In genomic region chr17:7203391-7203790, GRCh38 we compare ENCODE assay signal across 18 cellular contexts. TPM values are rescaled to one million over a fixed set of nuclear protein-coding genes. Genes with fewer than 3 reads are reported as not detected.
A peak's percentile ranks its signal among the peaks of the same experiment; 100 is the strongest.
DNase-seq lines count a peak whose midpoint lies in the region; ATAC-seq and TF ChIP-seq lines count a peak whose summit lies in the region.
"Had no signal": no experiment of that assay in that cellular context is flagged by ENCODE, and none has a peak within 500 bp of the region (broad histone marks: within the 10 kb centered on the region; RNA-seq: fewer than 3 reads in every experiment).

No MANE protein-coding gene starts in this region.

- no peak overlapping the region for H3K4me3 ChIP-seq in WERI-Rb-1 (ENCODE audit: low read depth, low read length)
- no peak overlapping the region for H3K4me3 ChIP-seq in spleen
- H3K4me3 ChIP-seq: lung, PC-9, prostate gland, skin epidermis, suprapubic skin had no signal

- no peak for TF ChIP-seq POLR2A in spleen (IDR thresholded peaks at IDR 0.05)

- 78 to 96% (median 86%) methylated on average over 12 to 16 of the region's 16 CpGs for WGBS in spleen, 5 donors

- peak overlapping the region; percentile 91 for H3K27ac ChIP-seq in WERI-Rb-1
- no peak overlapping the region for H3K27ac ChIP-seq in spleen
- H3K27ac ChIP-seq: PC-9, prostate gland, suprapubic skin had no signal

- peaks cover 74% of the 10 kb centered on the region for H3K36me3 ChIP-seq in WERI-Rb-1
- peaks cover 0 to 48% (median 12%) of the 10 kb centered on the region in 6 donors for H3K36me3 ChIP-seq in spleen
- H3K36me3 ChIP-seq: prostate gland had no signal

- no peak for ATAC-seq in activated T-cell treated with anti-CD3 and anti-CD28 coated beads, Interleukin-2, amount 50 U/mL, for 72 hours (replicated peaks in 1 of 2)
- no peak for ATAC-seq in effector memory CD8-positive, alpha-beta T cell (replicated peaks)
- ATAC-seq in left lobe of liver = no peak
- ATAC-seq in GM21390 (IDR thresholded peaks at IDR 0.05; ENCODE audit: unreplicated experiment) = no peak

- TF ChIP-seq CTCF in WERI-Rb-1 (IDR thresholded peaks at IDR 0.05; ENCODE audit: low read depth, low read length) (no peak), spleen (IDR thresholded peaks at IDR 0.05 in 8 of 11, conservative IDR thresholded peaks at IDR 0.05 in 3 of 11) (no peak)

- peak overlapping the region; percentile 35 to 47 for H3K4me3 Mint-ChIP-seq in activated T-cell treated with anti-CD3 and anti-CD28 coated beads, Interleukin-2, amount 50 U/mL, for 72 hours
- H3K4me3 Mint-ChIP-seq in effector memory CD8-positive, alpha-beta T cell = peak overlapping the region; percentile 61 to 80

- no peaks in the 10 kb centered on the region for H3K27me3 Mint-ChIP-seq in activated T-cell treated with anti-CD3 and anti-CD28 coated beads, Interleukin-2, amount 50 U/mL, for 72 hours (ENCODE audit: low read depth)
- peaks cover 0 to 3% of the 10 kb centered on the region in 2 donors for H3K27me3 Mint-ChIP-seq in effector memory CD8-positive, alpha-beta T cell

- H3K4me1 Mint-ChIP-seq in activated T-cell treated with anti-CD3 and anti-CD28 coated beads, Interleukin-2, amount 50 U/mL, for 72 hours (ENCODE audit: low read depth) = peaks cover 33% of the 10 kb centered on the region
- H3K4me1 Mint-ChIP-seq in effector memory CD8-positive, alpha-beta T cell (ENCODE audit: low read depth in 2 of 2) = peaks cover 22 to 34% of the 10 kb centered on the region in 2 donors

- H3K27me3 ChIP-seq in WERI-Rb-1 (ENCODE audit: insufficient read depth, low read depth, severe bottlenecking) (no peaks in the 10 kb centered on the region), spleen (replicated peaks in 1 of 7) (no peaks in the 10 kb centered on the region)
- H3K27me3 ChIP-seq: suprapubic skin had no signal

- intact Hi-C loops in spleen (cut with DNase I; ENCODE audit: low total_unique reads) = no loop called here

- H3K9me3 ChIP-seq in WERI-Rb-1 (ENCODE audit: severe bottlenecking) (no peaks in the 10 kb centered on the region), spleen (no peaks in the 10 kb centered on the region)
- H3K9me3 ChIP-seq: prostate gland, suprapubic skin had no signal

- peaks cover 0 to 48% (median 28%) of the 10 kb centered on the region in 6 donors for H3K4me1 ChIP-seq in spleen
- H3K4me1 ChIP-seq: prostate gland had no signal

- no peaks in the 10 kb centered on the region for H3K9me3 Mint-ChIP-seq in activated T-cell treated with anti-CD3 and anti-CD28 coated beads, Interleukin-2, amount 50 U/mL, for 72 hours
- H3K9me3 Mint-ChIP-seq in effector memory CD8-positive, alpha-beta T cell = no peaks in the 10 kb centered on the region

- no peak for DNase-seq in activated T-cell treated with anti-CD3 and anti-CD28 coated beads, Interleukin-2, amount 50 U/mL, for 72 hours
- DNase-seq in activated T-cell treated with anti-CD3 and anti-CD28 coated beads, Interleukin-2, amount 50 U/mL, for 48 hours = no peak
- DNase-seq in WERI-Rb-1 (no peak), spleen (peak; percentile 75), left lobe of liver (ENCODE audit: low spot score) (no peak)
- DNase-seq in effector memory CD8-positive, alpha-beta T cell = no peak
- no peak for DNase-seq in activated CD8-positive, alpha-beta memory T cell treated with anti-CD3 and anti-CD28 coated beads, Interleukin-2, amount 50 U/mL, for 48 hours
- DNase-seq: activated naive CD4-positive, alpha-beta T cell treated with Interleukin-2 at 50 U/mL for 16 hours; DMS79; NCI-H1417; NCI-H82; PC-9; stimulated activated CD4-positive, alpha-beta T cell treated with anti-CD3 and anti-CD28 coated beads, Interleukin-4, amount 100 ng/mL, for 1 hour had no signal

- H3K27ac Mint-ChIP-seq in activated T-cell treated with anti-CD3 and anti-CD28 coated beads, Interleukin-2, amount 50 U/mL, for 72 hours = no peak overlapping the region
- H3K27ac Mint-ChIP-seq in effector memory CD8-positive, alpha-beta T cell = peak overlapping the region; percentile 98

- no peaks in the 10 kb centered on the region for H3K36me3 Mint-ChIP-seq in activated T-cell treated with anti-CD3 and anti-CD28 coated beads, Interleukin-2, amount 50 U/mL, for 72 hours (ENCODE audit: insufficient read depth in 2 of 2)
- H3K36me3 Mint-ChIP-seq in effector memory CD8-positive, alpha-beta T cell (ENCODE audit: insufficient read depth) = peaks cover 30% of the 10 kb centered on the region

RNA-seq across cellular contexts. Expression of gene DLG4, which starts 16.2 kb away (rescaled TPM):
- total RNA-seq in activated T-cell treated with anti-CD3 and anti-CD28 coated beads, Interleukin-2, amount 50 U/mL, for 72 hours = 10 to 100 TPM; 16.2 to 16.7 TPM
- total RNA-seq in spleen (10 to 100 TPM; 17.0 to 38.5 (median 30.5) TPM), left lobe of liver (5.5 TPM)
- 10 to 100 TPM in 1 of 3 donors, 1 to 10 TPM in 2; 3.0 to 21.5 (median 4.3) TPM for polyA plus RNA-seq in spleen

RNA-seq across cellular contexts. Expression of gene ACADVL, which starts 16.3 kb away (rescaled TPM):
- 100 to 1,000 TPM; 335 to 386 TPM for total RNA-seq in activated T-cell treated with anti-CD3 and anti-CD28 coated beads, Interleukin-2, amount 50 U/mL, for 72 hours
- total RNA-seq in spleen (100 to 1,000 TPM; 402 to 903 (median 548) TPM), left lobe of liver (1,044 TPM)
- 100 to 1,000 TPM; 320 to 963 (median 710) TPM for polyA plus RNA-seq in spleen

RNA-seq across cellular contexts. Expression of gene ASGR1, which starts 24.2 kb away (rescaled TPM):
- total RNA-seq in activated T-cell treated with anti-CD3 and anti-CD28 coated beads, Interleukin-2, amount 50 U/mL, for 72 hours = 1 to 10 TPM; 1.5 to 2.1 TPM
- total RNA-seq in spleen (1 to 10 TPM; 1.5 to 7.2 (median 3.7) TPM), left lobe of liver (526 TPM)
- polyA plus RNA-seq in spleen = 10 to 100 TPM in 1 of 3 donors, 1 to 10 TPM in 2; 1.3 to 10.2 (median 6.4) TPM

RNA-seq across cellular contexts. Expression of gene DVL2, which starts 30.9 kb away (rescaled TPM):
- 10 to 100 TPM; 49.5 to 54.8 TPM for total RNA-seq in activated T-cell treated with anti-CD3 and anti-CD28 coated beads, Interleukin-2, amount 50 U/mL, for 72 hours
- total RNA-seq in spleen (10 to 100 TPM; 36.9 to 48.0 (median 39.2) TPM), left lobe of liver (10.0 TPM)
- 10 to 100 TPM in 2 of 3 donors, 1 to 10 TPM in 1; 9.8 to 29.2 (median 11.7) TPM for polyA plus RNA-seq in spleen

RNA-seq across cellular contexts. Expression of gene PHF23, which starts 35.9 kb away (rescaled TPM):
- 10 to 100 TPM; 28.9 to 32.2 TPM for total RNA-seq in activated T-cell treated with anti-CD3 and anti-CD28 coated beads, Interleukin-2, amount 50 U/mL, for 72 hours
- total RNA-seq in spleen (10 to 100 TPM; 33.1 to 47.6 (median 38.8) TPM), left lobe of liver (16.5 TPM)
- polyA plus RNA-seq in spleen = 10 to 100 TPM; 27.4 to 50.4 (median 33.2) TPM

Comparison
In these comparisons a context has a peak if more than half of its experiments do, and no peak if none do; other contexts are left out.
1. RNA of gene ASGR1, which starts 24.2 kb away (total RNA-seq): 526 TPM in left lobe of liver (single experiment); 1.5 to 7.2 TPM in spleen and 1.5 to 2.1 TPM in activated T-cell treated with anti-CD3 and anti-CD28 coated beads, Interleukin-2, amount 50 U/mL, for 72 hours; every median in the first group is over 10 times any median in the second.